ENCODE assay signal across 1 cellular context in genomic region chr14:65301862-65302539, GRCh38.
TF ChIP-seq lines count a peak whose summit lies in the region.

No MANE protein-coding gene starts in this region.

TF ChIP-seq in K562, 482 proteins besides CTCF, POLR2A, EP300 and RAD21 (continued from another document):
- TF ChIP-seq, protein P1, sequence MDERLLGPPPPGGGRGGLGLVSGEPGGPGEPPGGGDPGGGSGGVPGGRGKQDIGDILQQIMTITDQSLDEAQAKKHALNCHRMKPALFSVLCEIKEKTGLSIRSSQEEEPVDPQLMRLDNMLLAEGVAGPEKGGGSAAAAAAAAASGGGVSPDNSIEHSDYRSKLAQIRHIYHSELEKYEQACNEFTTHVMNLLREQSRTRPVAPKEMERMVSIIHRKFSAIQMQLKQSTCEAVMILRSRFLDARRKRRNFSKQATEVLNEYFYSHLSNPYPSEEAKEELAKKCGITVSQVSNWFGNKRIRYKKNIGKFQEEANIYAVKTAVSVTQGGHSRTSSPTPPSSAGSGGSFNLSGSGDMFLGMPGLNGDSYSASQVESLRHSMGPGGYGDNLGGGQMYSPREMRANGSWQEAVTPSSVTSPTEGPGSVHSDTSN (CRISPR knock-in tag; IDR thresholded peaks at IDR 0.05; ENCODE audit: low read depth), result no peak
- TF ChIP-seq, protein P1 (tag; conservative IDR thresholded peaks at IDR 0.05; ENCODE audit: low read depth), result peak; percentile 83
- no peak for TF ChIP-seq KLF6 (CRISPR knock-in tag; IDR thresholded peaks at IDR 0.05; ENCODE audit: borderline replicate concordance)
- TF ChIP-seq, protein P2, sequence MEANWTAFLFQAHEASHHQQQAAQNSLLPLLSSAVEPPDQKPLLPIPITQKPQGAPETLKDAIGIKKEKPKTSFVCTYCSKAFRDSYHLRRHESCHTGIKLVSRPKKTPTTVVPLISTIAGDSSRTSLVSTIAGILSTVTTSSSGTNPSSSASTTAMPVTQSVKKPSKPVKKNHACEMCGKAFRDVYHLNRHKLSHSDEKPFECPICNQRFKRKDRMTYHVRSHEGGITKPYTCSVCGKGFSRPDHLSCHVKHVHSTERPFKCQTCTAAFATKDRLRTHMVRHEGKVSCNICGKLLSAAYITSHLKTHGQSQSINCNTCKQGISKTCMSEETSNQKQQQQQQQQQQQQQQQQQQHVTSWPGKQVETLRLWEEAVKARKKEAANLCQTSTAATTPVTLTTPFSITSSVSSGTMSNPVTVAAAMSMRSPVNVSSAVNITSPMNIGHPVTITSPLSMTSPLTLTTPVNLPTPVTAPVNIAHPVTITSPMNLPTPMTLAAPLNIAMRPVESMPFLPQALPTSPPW (CRISPR knock-in tag; IDR thresholded peaks at IDR 0.05), result peak; percentile 86
- peak; percentile 86 for TF ChIP-seq TAL1 (IDR thresholded peaks at IDR 0.05)
- 0 out of 4 replicates have a peak, but pooled peaks of 1 of the 2 experiments have one; percentile 51 for TF ChIP-seq HDAC1 (IDR thresholded peaks at IDR 0.05)
- peak in 1 of 2 experiments; percentile 74; a peak in 3 of 4 replicates for TF ChIP-seq RCOR1 (IDR thresholded peaks at IDR 0.05; ENCODE audit: borderline replicate concordance in 1 of 2, low read depth in 2 of 2, low read length in 2 of 2)
- TF ChIP-seq KDM5B (IDR thresholded peaks at IDR 0.05; ENCODE audit: insufficient replicate concordance, low read depth, low read length), result no peak
- TF ChIP-seq ZEB2 (IDR thresholded peaks at IDR 0.05), result peak; percentile 75; the same call in 1 of the 2 replicates
- TF ChIP-seq TEAD4 (IDR thresholded peaks at IDR 0.05; ENCODE audit: low read length), result peak; percentile 87
- TF ChIP-seq TEAD4 (CRISPR knock-in tag; IDR thresholded peaks at IDR 0.05; ENCODE audit: borderline replicate concordance), result no peak
- TF ChIP-seq SMARCE1 (IDR thresholded peaks at IDR 0.05), result peak; percentile 82
- TF ChIP-seq NCOA1 (IDR thresholded peaks at IDR 0.05; ENCODE audit: low read depth), result 0 out of 2 replicates have a peak, but pooled peaks have one; percentile 30
- peak; percentile 65 for TF ChIP-seq EGR1 (conservative IDR thresholded peaks at IDR 0.05)
- peak; percentile 95 for TF ChIP-seq MEIS2 (IDR thresholded peaks at IDR 0.05; ENCODE audit: partially characterized antibody)
- TF ChIP-seq NEUROD1 (IDR thresholded peaks at IDR 0.05; ENCODE audit: borderline replicate concordance, low read depth, low read length, partially characterized antibody), result peak; percentile 30
- TF ChIP-seq CEBPB (tag; IDR thresholded peaks at IDR 0.05), result no peak
- TF ChIP-seq ZNF583 (CRISPR knock-in tag; IDR thresholded peaks at IDR 0.05), result no peak
- TF ChIP-seq ZNF384 (IDR thresholded peaks at IDR 0.05; ENCODE audit: low read depth, low read length), result 0 out of 2 replicates have a peak, but pooled peaks have one; percentile 40
- TF ChIP-seq SRSF7 (optimal IDR thresholded peaks at IDR 0.05; ENCODE audit: low read depth, low read length), result no peak
- TF ChIP-seq BCOR (IDR thresholded peaks at IDR 0.05), result peak; percentile 30; the same call in 1 of the 2 replicates
- peak; percentile 87 for TF ChIP-seq CBFA2T2 (conservative IDR thresholded peaks at IDR 0.05)
- TF ChIP-seq PKNOX1 (IDR thresholded peaks at IDR 0.05), result peak; percentile 85
- TF ChIP-seq KHSRP (IDR thresholded peaks at IDR 0.05), result peak; percentile 14; the same call in 1 of the 2 replicates
- peak; percentile 97 for TF ChIP-seq ZSCAN29 (IDR thresholded peaks at IDR 0.05)
- TF ChIP-seq BCL6 (CRISPR knock-in tag; IDR thresholded peaks at IDR 0.05), result no peak
- TF ChIP-seq CTBP1 (IDR thresholded peaks at IDR 0.05; ENCODE audit: borderline replicate concordance), result peak; percentile 49; the same call in 1 of the 2 replicates
- peak; percentile 88 to 90 for TF ChIP-seq KDM1A (IDR thresholded peaks at IDR 0.05)
- TF ChIP-seq NFIC (IDR thresholded peaks at IDR 0.05), result peak; percentile 61
- peak; percentile 67; the same call in 1 of the 2 replicates for TF ChIP-seq PML (IDR thresholded peaks at IDR 0.05; ENCODE audit: low read length)
- TF ChIP-seq DPF2 (IDR thresholded peaks at IDR 0.05), result peak; percentile 86
- TF ChIP-seq ATF1 (CRISPR knock-in tag; IDR thresholded peaks at IDR 0.05), result no peak
- 0 out of 2 replicates have a peak, but pooled peaks have one; percentile 18 for TF ChIP-seq ATF1 (tag; IDR thresholded peaks at IDR 0.05)
- TF ChIP-seq ZBTB1 (CRISPR knock-in tag; IDR thresholded peaks at IDR 0.05; ENCODE audit: borderline replicate concordance, low read depth), result no peak
- TF ChIP-seq HES1 (IDR thresholded peaks at IDR 0.05; ENCODE audit: low read depth), result peak; percentile 43; the same call in 1 of the 2 replicates
- peak; percentile 88 for TF ChIP-seq SMARCA4 (IDR thresholded peaks at IDR 0.05)
- peak; percentile 61 for TF ChIP-seq HDAC3 (IDR thresholded peaks at IDR 0.05; ENCODE audit: borderline replicate concordance, partially characterized antibody)
- no peak for TF ChIP-seq PHB (CRISPR knock-in tag; IDR thresholded peaks at IDR 0.05)
- TF ChIP-seq TRIM24 (IDR thresholded peaks at IDR 0.05), result peak; percentile 36 to 41; a peak in 2 of 4 replicates
- peak; percentile 76 for TF ChIP-seq MTA2 (IDR thresholded peaks at IDR 0.05; ENCODE audit: low read depth)
- peak; percentile 64 for TF ChIP-seq SOX6 (IDR thresholded peaks at IDR 0.05)
- TF ChIP-seq, protein P3, sequence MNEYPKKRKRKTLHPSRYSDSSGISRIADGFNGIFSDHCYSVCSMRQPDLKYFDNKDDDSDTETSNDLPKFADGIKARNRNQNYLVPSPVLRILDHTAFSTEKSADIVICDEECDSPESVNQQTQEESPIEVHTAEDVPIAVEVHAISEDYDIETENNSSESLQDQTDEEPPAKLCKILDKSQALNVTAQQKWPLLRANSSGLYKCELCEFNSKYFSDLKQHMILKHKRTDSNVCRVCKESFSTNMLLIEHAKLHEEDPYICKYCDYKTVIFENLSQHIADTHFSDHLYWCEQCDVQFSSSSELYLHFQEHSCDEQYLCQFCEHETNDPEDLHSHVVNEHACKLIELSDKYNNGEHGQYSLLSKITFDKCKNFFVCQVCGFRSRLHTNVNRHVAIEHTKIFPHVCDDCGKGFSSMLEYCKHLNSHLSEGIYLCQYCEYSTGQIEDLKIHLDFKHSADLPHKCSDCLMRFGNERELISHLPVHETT (CRISPR knock-in tag; conservative IDR thresholded peaks at IDR 0.05 in 1 of 2, IDR thresholded peaks at IDR 0.05 in 1 of 2), result peak in 1 of 2 experiments; percentile 68; a peak in 1 of 4 replicates
- TF ChIP-seq ZNF766 (CRISPR knock-in tag; conservative IDR thresholded peaks at IDR 0.05), result 0 out of 2 replicates have a peak, but pooled peaks have one; percentile 29
- TF ChIP-seq ZNF644 (tag; IDR thresholded peaks at IDR 0.05; ENCODE audit: low read depth), result no peak
- peak; percentile 46 for TF ChIP-seq LEF1 (IDR thresholded peaks at IDR 0.05)
- TF ChIP-seq, protein P4, sequence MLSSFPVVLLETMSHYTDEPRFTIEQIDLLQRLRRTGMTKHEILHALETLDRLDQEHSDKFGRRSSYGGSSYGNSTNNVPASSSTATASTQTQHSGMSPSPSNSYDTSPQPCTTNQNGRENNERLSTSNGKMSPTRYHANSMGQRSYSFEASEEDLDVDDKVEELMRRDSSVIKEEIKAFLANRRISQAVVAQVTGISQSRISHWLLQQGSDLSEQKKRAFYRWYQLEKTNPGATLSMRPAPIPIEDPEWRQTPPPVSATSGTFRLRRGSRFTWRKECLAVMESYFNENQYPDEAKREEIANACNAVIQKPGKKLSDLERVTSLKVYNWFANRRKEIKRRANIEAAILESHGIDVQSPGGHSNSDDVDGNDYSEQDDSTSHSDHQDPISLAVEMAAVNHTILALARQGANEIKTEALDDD (IDR thresholded peaks at IDR 0.05), result peak; percentile 83
- TF ChIP-seq, protein P5, sequence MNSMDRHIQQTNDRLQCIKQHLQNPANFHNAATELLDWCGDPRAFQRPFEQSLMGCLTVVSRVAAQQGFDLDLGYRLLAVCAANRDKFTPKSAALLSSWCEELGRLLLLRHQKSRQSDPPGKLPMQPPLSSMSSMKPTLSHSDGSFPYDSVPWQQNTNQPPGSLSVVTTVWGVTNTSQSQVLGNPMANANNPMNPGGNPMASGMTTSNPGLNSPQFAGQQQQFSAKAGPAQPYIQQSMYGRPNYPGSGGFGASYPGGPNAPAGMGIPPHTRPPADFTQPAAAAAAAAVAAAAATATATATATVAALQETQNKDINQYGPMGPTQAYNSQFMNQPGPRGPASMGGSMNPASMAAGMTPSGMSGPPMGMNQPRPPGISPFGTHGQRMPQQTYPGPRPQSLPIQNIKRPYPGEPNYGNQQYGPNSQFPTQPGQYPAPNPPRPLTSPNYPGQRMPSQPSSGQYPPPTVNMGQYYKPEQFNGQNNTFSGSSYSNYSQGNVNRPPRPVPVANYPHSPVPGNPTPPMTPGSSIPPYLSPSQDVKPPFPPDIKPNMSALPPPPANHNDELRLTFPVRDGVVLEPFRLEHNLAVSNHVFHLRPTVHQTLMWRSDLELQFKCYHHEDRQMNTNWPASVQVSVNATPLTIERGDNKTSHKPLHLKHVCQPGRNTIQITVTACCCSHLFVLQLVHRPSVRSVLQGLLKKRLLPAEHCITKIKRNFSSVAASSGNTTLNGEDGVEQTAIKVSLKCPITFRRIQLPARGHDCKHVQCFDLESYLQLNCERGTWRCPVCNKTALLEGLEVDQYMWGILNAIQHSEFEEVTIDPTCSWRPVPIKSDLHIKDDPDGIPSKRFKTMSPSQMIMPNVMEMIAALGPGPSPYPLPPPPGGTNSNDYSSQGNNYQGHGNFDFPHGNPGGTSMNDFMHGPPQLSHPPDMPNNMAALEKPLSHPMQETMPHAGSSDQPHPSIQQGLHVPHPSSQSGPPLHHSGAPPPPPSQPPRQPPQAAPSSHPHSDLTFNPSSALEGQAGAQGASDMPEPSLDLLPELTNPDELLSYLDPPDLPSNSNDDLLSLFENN (IDR thresholded peaks at IDR 0.05; ENCODE audit: low read depth in 2 of 2, low read length in 2 of 2), result peak in 1 of 2 experiments; percentile 69; a peak in 1 of 4 replicates
- TF ChIP-seq TCF3 (CRISPR knock-in tag; IDR thresholded peaks at IDR 0.05), result peak; percentile 85
- 0 out of 6 replicates have a peak, but pooled peaks of 1 of the 3 experiments have one; percentile 19 for TF ChIP-seq ZBTB11 (CRISPR knock-in tag; IDR thresholded peaks at IDR 0.05)
- TF ChIP-seq RUNX1 (IDR thresholded peaks at IDR 0.05; ENCODE audit: low read depth), result no peak
- TF ChIP-seq ARID1B (IDR thresholded peaks at IDR 0.05), result peak; percentile 94
- TF ChIP-seq FOXM1 (IDR thresholded peaks at IDR 0.05; ENCODE audit: low read depth), result 0 out of 2 replicates have a peak, but pooled peaks have one; percentile 33
- no peak for TF ChIP-seq FOXM1 (CRISPR knock-in tag; IDR thresholded peaks at IDR 0.05; ENCODE audit: low read depth)
- TF ChIP-seq SMAD4 (CRISPR knock-in tag; conservative IDR thresholded peaks at IDR 0.05), result peak; percentile 56; the same call in 1 of the 2 replicates
- peak; percentile 86 for TF ChIP-seq NCOR1 (IDR thresholded peaks at IDR 0.05)
- peak; percentile 35; the same call in 1 of the 2 replicates for TF ChIP-seq MBD2 (IDR thresholded peaks at IDR 0.05; ENCODE audit: borderline replicate concordance, low read depth)
- TF ChIP-seq C11orf30 (IDR thresholded peaks at IDR 0.05; ENCODE audit: low read depth), result no peak
- peak; percentile 73 for TF ChIP-seq POLR2AphosphoS5 (IDR thresholded peaks at IDR 0.05; ENCODE audit: control insufficient read depth, insufficient read depth, low read depth, low read length)
- TF ChIP-seq ZFP30 (CRISPR knock-in tag; IDR thresholded peaks at IDR 0.05; ENCODE audit: borderline replicate concordance), result no peak
- peak; percentile 59; the same call in 1 of the 2 replicates for TF ChIP-seq EHMT2 (IDR thresholded peaks at IDR 0.05)
